ENCODE assay signal across 1 cellular context in genomic region chr6:40308533-40309306, GRCh38.
TF ChIP-seq lines count a peak whose summit lies in the region.

No MANE protein-coding gene starts in this region.

TF ChIP-seq in K562, 482 proteins besides CTCF, POLR2A, EP300 and RAD21 (continued from another document):
- peak; percentile 63; the same call in 1 of the 2 replicates for TF ChIP-seq ZNF384 (IDR thresholded peaks at IDR 0.05; ENCODE audit: low read depth, low read length)
- no peak for TF ChIP-seq SIX5 (IDR thresholded peaks at IDR 0.05; ENCODE audit: borderline replicate concordance in 1 of 2, insufficient read depth in 1 of 2, low read depth in 1 of 2, low read length in 2 of 2)
- TF ChIP-seq CBFA2T2 (conservative IDR thresholded peaks at IDR 0.05), result 0 out of 2 replicates have a peak, but pooled peaks have one; percentile 8
- no peak for TF ChIP-seq WHSC1 (IDR thresholded peaks at IDR 0.05; ENCODE audit: low read length)
- TF ChIP-seq E2F1 (CRISPR knock-in tag; IDR thresholded peaks at IDR 0.05), result no peak
- TF ChIP-seq STAG1 (CRISPR knock-in tag; IDR thresholded peaks at IDR 0.05; ENCODE audit: borderline replicate concordance), result peak; percentile 50; the same call in 1 of the 2 replicates
- TF ChIP-seq KDM4B (IDR thresholded peaks at IDR 0.05; ENCODE audit: borderline replicate concordance in 2 of 2, low read depth in 1 of 2), result 0 out of 4 replicates have a peak, but pooled peaks of 1 of the 2 experiments have one; percentile 7
- no peak for TF ChIP-seq L3MBTL2 (IDR thresholded peaks at IDR 0.05)
- TF ChIP-seq DEAF1 (CRISPR knock-in tag; IDR thresholded peaks at IDR 0.05), result peak; percentile 61
- TF ChIP-seq, protein P1, sequence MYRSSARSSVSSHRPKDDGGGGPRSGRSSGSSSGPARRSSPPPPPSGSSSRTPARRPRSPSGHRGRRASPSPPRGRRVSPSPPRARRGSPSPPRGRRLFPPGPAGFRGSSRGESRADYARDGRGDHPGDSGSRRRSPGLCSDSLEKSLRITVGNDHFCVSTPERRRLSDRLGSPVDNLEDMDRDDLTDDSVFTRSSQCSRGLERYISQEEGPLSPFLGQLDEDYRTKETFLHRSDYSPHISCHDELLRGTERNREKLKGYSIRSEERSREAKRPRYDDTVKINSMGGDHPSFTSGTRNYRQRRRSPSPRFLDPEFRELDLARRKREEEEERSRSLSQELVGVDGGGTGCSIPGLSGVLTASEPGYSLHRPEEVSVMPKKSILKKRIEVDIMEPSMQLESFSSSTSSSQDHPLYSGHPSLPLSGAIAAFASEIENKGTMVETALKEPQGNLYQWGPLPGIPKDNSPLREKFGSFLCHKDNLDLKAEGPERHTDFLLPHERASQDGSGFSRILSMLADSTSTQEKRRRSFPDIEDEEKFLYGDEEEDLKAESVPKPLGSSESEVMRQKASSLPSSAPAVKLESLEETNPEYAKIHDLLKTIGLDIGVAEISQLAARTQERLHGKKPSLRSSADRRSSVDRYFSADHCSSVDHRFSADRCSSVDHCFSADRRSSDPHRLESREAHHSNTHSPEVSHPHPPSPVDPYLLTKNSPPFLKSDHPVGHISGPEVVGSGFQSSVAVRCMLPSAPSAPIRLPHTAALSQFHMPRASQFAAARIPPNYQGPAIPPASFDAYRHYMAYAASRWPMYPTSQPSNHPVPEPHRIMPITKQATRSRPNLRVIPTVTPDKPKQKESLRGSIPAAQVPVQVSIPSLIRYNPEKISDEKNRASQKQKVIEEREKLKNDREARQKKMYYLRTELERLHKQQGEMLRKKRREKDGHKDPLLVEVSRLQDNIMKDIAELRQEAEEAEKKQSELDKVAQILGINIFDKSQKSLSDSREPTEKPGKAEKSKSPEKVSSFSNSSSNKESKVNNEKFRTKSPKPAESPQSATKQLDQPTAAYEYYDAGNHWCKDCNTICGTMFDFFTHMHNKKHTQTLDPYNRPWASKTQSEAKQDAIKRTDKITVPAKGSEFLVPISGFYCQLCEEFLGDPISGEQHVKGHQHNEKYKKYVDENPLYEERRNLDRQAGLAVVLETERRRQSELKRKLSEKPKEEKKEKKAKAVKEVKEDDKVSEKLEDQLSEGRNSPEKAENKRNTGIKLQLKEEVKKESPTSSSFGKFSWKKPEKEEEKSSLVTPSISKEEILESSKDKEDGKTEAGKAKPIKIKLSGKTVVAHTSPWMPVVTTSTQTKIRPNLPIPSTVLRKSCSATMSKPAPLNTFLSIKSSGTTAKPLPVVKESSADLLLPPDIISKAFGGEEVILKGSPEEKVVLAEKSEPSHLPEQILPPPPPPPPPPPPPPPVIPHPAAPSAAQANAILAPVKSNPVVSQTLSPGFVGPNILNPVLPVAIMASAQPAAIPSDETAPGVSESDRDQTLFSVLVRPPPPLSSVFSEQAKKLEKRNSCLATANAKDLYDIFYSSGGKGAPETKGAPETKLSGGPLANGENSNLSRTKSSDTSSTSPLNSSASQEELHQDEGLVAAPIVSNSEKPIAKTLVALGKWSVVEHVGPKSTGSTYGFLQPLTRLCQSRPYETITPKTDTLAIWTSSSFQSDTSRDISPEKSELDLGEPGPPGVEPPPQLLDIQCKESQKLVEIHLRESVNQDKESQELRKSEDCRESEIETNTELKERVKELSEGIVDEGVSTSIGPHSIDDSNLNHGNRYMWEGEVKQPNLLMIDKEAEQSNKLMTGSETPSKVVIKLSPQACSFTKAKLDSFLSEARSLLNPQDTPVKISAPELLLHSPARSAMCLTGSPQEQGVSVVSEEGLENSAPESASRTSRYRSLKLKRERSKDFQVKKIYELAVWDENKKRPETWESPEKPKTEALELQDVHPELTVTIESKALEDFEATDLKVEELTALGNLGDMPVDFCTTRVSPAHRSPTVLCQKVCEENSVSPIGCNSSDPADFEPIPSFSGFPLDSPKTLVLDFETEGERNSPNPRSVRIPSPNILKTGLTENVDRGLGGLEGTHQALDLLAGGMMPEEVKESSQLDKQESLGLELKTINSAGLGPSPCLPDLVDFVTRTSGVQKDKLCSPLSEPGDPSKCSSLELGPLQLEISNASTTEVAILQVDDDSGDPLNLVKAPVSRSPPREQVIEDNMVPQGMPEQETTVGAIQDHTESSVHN (IDR thresholded peaks at IDR 0.05; ENCODE audit: borderline replicate concordance in 1 of 2, low read depth in 1 of 2), result no peak
- peak; percentile 36; the same call in 1 of the 2 replicates for TF ChIP-seq ZBTB7A (IDR thresholded peaks at IDR 0.05; ENCODE audit: borderline replicate concordance, control insufficient read depth, low read depth, low read length)
- TF ChIP-seq RUNX1 (IDR thresholded peaks at IDR 0.05; ENCODE audit: low read depth), result no peak
